1 cellular context compared by ENCODE assay signal in the genomic region with DNA sequence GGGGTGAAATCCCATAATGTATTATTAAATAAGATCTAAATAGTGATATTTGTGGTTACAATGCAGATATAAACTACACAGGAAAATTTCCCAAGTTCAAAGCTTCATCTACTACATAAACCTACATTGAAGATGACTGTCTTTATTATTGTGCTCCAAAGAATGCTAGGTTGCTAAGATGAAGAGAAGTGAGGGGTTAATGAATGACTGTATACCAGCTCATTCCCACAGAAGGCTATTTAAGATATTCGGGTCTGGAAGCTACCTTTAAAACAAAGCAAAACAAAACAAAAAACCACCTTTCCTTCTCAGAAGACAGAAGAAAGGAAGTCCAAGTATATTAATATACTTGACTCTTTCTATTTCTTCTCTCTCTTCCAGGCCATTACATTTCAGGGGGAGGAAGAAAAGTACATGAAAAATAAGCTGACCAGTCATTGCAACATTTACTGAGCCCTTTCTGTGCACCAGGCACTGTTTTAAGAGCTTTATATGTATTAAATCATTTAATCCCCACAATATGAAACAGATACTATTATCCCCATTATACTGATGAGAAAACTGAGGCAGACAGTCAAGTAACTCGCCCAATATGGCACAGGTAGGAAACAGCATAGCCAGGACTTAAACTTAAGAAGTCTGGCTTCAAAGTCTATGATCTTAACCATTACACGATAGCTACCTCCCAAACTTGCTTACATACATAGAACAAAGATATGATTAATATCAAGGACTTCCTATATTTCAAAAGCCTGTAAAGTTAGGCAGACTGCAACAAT.
TF ChIP-seq lines count a peak whose summit lies in the region.

No MANE protein-coding gene starts in this region.

TF ChIP-seq in HEK293T, 16 proteins besides CTCF, POLR2A, EP300 and RAD21 (continued from another document):
- TF ChIP-seq, protein P1, sequence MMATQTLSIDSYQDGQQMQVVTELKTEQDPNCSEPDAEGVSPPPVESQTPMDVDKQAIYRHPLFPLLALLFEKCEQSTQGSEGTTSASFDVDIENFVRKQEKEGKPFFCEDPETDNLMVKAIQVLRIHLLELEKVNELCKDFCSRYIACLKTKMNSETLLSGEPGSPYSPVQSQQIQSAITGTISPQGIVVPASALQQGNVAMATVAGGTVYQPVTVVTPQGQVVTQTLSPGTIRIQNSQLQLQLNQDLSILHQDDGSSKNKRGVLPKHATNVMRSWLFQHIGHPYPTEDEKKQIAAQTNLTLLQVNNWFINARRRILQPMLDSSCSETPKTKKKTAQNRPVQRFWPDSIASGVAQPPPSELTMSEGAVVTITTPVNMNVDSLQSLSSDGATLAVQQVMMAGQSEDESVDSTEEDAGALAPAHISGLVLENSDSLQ (IDR thresholded peaks at IDR 0.05), result no peak
- TF ChIP-seq FOXA1 (IDR thresholded peaks at IDR 0.05) (no peak), BHLHE40 (IDR thresholded peaks at IDR 0.05; ENCODE audit: borderline replicate concordance) (no peak), FOXM1 (IDR thresholded peaks at IDR 0.05; ENCODE audit: borderline replicate concordance) (no peak)
